9 cellular contexts compared by ENCODE assay signal in the genomic region with DNA sequence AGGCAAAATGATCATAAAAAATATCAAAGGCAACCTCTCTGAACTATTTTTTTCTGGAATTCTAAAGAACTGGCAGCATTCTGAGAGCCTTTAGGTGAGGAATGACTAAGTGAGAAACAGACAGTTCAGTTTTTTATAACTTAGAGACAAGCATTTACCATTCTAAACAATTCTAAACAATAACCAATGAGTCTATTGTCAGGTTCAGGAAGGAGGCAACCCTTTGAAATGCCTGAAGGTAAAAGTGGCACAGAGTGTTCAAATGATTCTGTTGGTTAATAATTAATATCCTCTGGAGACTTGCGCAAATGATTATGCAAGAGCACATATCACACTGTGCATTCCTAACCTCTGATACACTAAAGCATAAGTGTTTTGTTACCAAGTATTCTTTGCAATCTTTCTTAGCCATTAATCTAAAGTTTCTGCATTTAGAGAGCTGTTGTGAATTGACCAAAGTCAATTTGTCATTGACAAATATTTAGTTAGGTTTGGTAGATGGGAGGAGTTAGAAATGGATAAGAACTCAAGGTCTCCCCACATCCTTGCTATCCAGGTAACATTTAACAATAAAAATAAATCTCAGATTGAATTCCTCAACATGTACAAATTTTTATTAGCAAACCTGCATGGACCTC. TPM values are rescaled to one million over a fixed set of nuclear protein-coding genes. Genes with fewer than 3 reads are reported as not detected.
DNase-seq lines count a peak whose midpoint lies in the region; ATAC-seq, FAIRE-seq and TF ChIP-seq lines count a peak whose summit lies in the region.
"Had no signal": no experiment of that assay in that cellular context is flagged by ENCODE, and none has a peak within 500 bp of the region (broad histone marks: within the 10 kb centered on the region; RNA-seq: fewer than 3 reads in every experiment).

No MANE protein-coding gene starts in this region.

- H2BK120ac ChIP-seq in IMR-90 (ENCODE audit: low read depth, low read length), result no peak overlapping the region; the same call in 1 of the 2 replicates

- peak; percentile 66 for ATAC-seq in IMR-90 (ENCODE audit: low read depth)
- peak; percentile 93 to 97 for ATAC-seq in lower lobe of right lung

- no peak overlapping the region for H3K9ac ChIP-seq in IMR-90 (ENCODE audit: low read depth, low read length)

- H3K27ac ChIP-seq in A673 (ENCODE audit: low read depth, low read length, poor library complexity, severe bottlenecking) (no peak overlapping the region), IMR-90 (ENCODE audit: insufficient read depth, low read length) (peak overlapping the region; percentile 13; the same call in 1 of the 2 replicates), lower lobe of right lung (peak overlapping the region; percentile 61), vagina (no peak overlapping the region)

- H3K36me3 ChIP-seq in A673 (ENCODE audit: insufficient read depth, low read length, poor library complexity, severe bottlenecking) (no peaks in the 10 kb centered on the region), IMR-90 (ENCODE audit: control insufficient read depth, insufficient read depth, low read length) (no peaks in the 10 kb centered on the region), lower lobe of right lung (no peaks in the 10 kb centered on the region), vagina (no peaks in the 10 kb centered on the region)

- TF ChIP-seq CTCF in A673 (conservative IDR thresholded peaks at IDR 0.05; ENCODE audit: low read depth, low read length) (no peak), IMR-90 (conservative IDR thresholded peaks at IDR 0.05; ENCODE audit: low read depth, low read length) (no peak), lower lobe of right lung (IDR thresholded peaks at IDR 0.05) (no peak), vagina (IDR thresholded peaks at IDR 0.05) (no peak)

- H3K56ac ChIP-seq in IMR-90 (ENCODE audit: extremely low read depth, insufficient read depth, low read length), result no peak overlapping the region

- in situ Hi-C loops in IMR-90 (cut with MboI; ENCODE audit: low sequenced_read_pairs), result no loop called here

- peak; percentile 91 for FAIRE-seq in colon (lab: Jason Lieb, UNC)

- no peak for TF ChIP-seq RAD21 in IMR-90 (IDR thresholded peaks at IDR 0.05; ENCODE audit: low read length)

- no peaks in the 10 kb centered on the region for H3K79me1 ChIP-seq in IMR-90 (ENCODE audit: low read depth in 1 of 2, low read length in 2 of 2)

- H2BK15ac ChIP-seq in IMR-90 (ENCODE audit: low read depth, low read length), result no peak overlapping the region

- H3K4me1 Mint-ChIP-seq in activated T-cell treated with anti-CD3 and anti-CD28 coated beads, Interleukin-2, amount 50 U/mL, for 24 hours (ENCODE audit: low read depth), result peaks cover 38% of the 10 kb centered on the region

- peak overlapping the region; percentile 51; the same call in 1 of the 2 replicates for H4K5ac ChIP-seq in IMR-90 (ENCODE audit: low read depth, low read length)

- no peak overlapping the region for H2AK5ac ChIP-seq in IMR-90 (ENCODE audit: low read depth, low read length)

- H3K4me2 ChIP-seq in IMR-90 (ENCODE audit: low read depth, low read length), result peak overlapping the region; percentile 48

- no peak overlapping the region for H3K4ac ChIP-seq in IMR-90 (ENCODE audit: low read depth, low read length)

- H4K91ac ChIP-seq in IMR-90 (ENCODE audit: insufficient read depth, low read depth, low read length), result no peak overlapping the region

- intact Hi-C loops in A673 (cut with micrococcal nuclease; ENCODE audit: unreplicated experiment) (no loop called here), IMR-90 (cut with micrococcal nuclease) (no loop called here), lower lobe of right lung (cut with DNase I) (no loop called here), vagina (cut with DNase I) (no loop called here)

- dilution Hi-C loops in IMR-90 (cut with HindIII; ENCODE audit: low sequenced_read_pairs, unreplicated experiment), result no loop called here

- H2AFZ ChIP-seq in IMR-90 (replicated peaks; ENCODE audit: low read length, poor library complexity), result no peak overlapping the region

- WGBS in IMR-90 (ENCODE audit: extremely low coverage in 2 of 2, insufficient read length in 1 of 2), 2 experiments, result no CpG with 5 or more reads among the region's 1 CpG

- peak overlapping the region; percentile 37 for H2BK5ac ChIP-seq in IMR-90 (ENCODE audit: low read depth, low read length, poor library complexity, severe bottlenecking)

- H2AK9ac ChIP-seq in IMR-90 (replicated peaks; ENCODE audit: low read depth, low read length, poor library complexity), result no peak overlapping the region

- no peak overlapping the region; a peak in 1 of 4 replicates for H4K8ac ChIP-seq in IMR-90 (ENCODE audit: low read depth in 2 of 2, low read length in 2 of 2)

- H3K9me1 ChIP-seq in IMR-90 (ENCODE audit: insufficient read depth, low read length), result no peaks in the 10 kb centered on the region

- H3K4me3 ChIP-seq in A673 (ENCODE audit: low read depth, low read length, poor library complexity, severe bottlenecking), result no peak overlapping the region
- H3K4me3 ChIP-seq in IMR-90 (ENCODE audit: insufficient read depth, low read depth, low read length), result no peak overlapping the region
- no peak overlapping the region for H3K4me3 ChIP-seq in lower lobe of right lung
- H3K4me3 ChIP-seq in vagina, result no peak overlapping the region

- no peak overlapping the region for H3K27ac Mint-ChIP-seq in activated T-cell treated with anti-CD3 and anti-CD28 coated beads, Interleukin-2, amount 50 U/mL, for 24 hours
- H3K27ac Mint-ChIP-seq: CD8-positive, alpha-beta memory T cell had no signal

- DNase-seq in A673 (ENCODE audit: low spot score), result peak; percentile 61
- DNase-seq in IMR-90, result peak; percentile 82
- no peak for DNase-seq in lower lobe of right lung
- no peak for DNase-seq in vagina (ENCODE audit: extremely low spot score in 2 of 2)
- no peak for DNase-seq in activated T-cell treated with anti-CD3 and anti-CD28 coated beads, Interleukin-2, amount 50 U/mL, for 24 hours
- no peak for DNase-seq in iPS-NIHi11 (ENCODE audit: low spot score)
- DNase-seq in GF-D8 (lab: John Stamatoyannopoulos, UW), result no peak
- DNase-seq: CD8-positive, alpha-beta memory T cell had no signal

- POLR2A ChIA-PET in A673 (lab: Charles Lee; ENCODE audit: low non-redundant PET) (no interaction called here), IMR-90 (lab: Charles Lee; ENCODE audit: unreplicated experiment) (no interaction called here)

- BruUV-seq in A673 (replicated peaks; lab: Mats Ljungman, UMichigan), result no TSS peak
- no TSS peak for BruUV-seq in IMR-90 (replicated peaks; lab: Mats Ljungman, UMichigan)

- H3K14ac ChIP-seq in IMR-90 (replicated peaks; ENCODE audit: low read depth, low read length), result no peak overlapping the region

- H3K27me3 ChIP-seq in A673 (replicated peaks; ENCODE audit: insufficient read depth, low read depth, low read length, poor library complexity) (no peaks in the 10 kb centered on the region), IMR-90 (ENCODE audit: control insufficient read depth, insufficient read depth, low read length) (no peaks in the 10 kb centered on the region), lower lobe of right lung (ENCODE audit: low read depth) (no peaks in the 10 kb centered on the region), vagina (no peaks in the 10 kb centered on the region)

- no peaks in the 10 kb centered on the region for H3K27me3 Mint-ChIP-seq in activated T-cell treated with anti-CD3 and anti-CD28 coated beads, Interleukin-2, amount 50 U/mL, for 24 hours
- H3K27me3 Mint-ChIP-seq: CD8-positive, alpha-beta memory T cell had no signal

- no peak overlapping the region for H3K4me3 Mint-ChIP-seq in activated T-cell treated with anti-CD3 and anti-CD28 coated beads, Interleukin-2, amount 50 U/mL, for 24 hours
- H3K4me3 Mint-ChIP-seq: CD8-positive, alpha-beta memory T cell had no signal

- H3K4me1 ChIP-seq in A673 (ENCODE audit: insufficient read depth, low read length, poor library complexity, severe bottlenecking), result peaks cover 14% of the 10 kb centered on the region
- peaks cover 8% of the 10 kb centered on the region for H3K4me1 ChIP-seq in IMR-90 (ENCODE audit: control insufficient read depth, insufficient read depth, low read length)
- H3K4me1 ChIP-seq in lower lobe of right lung, result peaks cover 35% of the 10 kb centered on the region
- H3K4me1 ChIP-seq in vagina, result peaks cover 14% of the 10 kb centered on the region

- H3K9me3 Mint-ChIP-seq in activated T-cell treated with anti-CD3 and anti-CD28 coated beads, Interleukin-2, amount 50 U/mL, for 24 hours, result peaks cover 6% of the 10 kb centered on the region

- H3K9me3 ChIP-seq in A673 (ENCODE audit: low read depth, low read length, poor library complexity, severe bottlenecking) (no peaks in the 10 kb centered on the region), IMR-90 (ENCODE audit: control insufficient read depth, insufficient read depth, low read length) (no peaks in the 10 kb centered on the region), lower lobe of right lung (no peaks in the 10 kb centered on the region), vagina (no peaks in the 10 kb centered on the region)

- H3K36me3 Mint-ChIP-seq in activated T-cell treated with anti-CD3 and anti-CD28 coated beads, Interleukin-2, amount 50 U/mL, for 24 hours (ENCODE audit: low read depth), result no peaks in the 10 kb centered on the region

- peak overlapping the region; percentile 85 for H3K18ac ChIP-seq in IMR-90 (ENCODE audit: low read depth, low read length)

- H2BK20ac ChIP-seq in IMR-90 (ENCODE audit: low read depth, low read length), result no peak overlapping the region

- no peaks in the 10 kb centered on the region for H4K20me1 ChIP-seq in IMR-90 (ENCODE audit: insufficient read depth, low read length)

- no peak for TF ChIP-seq POLR2A in IMR-90 (IDR thresholded peaks at IDR 0.05; ENCODE audit: low read depth, low read length)
- TF ChIP-seq POLR2A in vagina (IDR thresholded peaks at IDR 0.05), result no peak

- CTCF ChIA-PET in A673 (lab: Charles Lee), result no interaction called here
- CTCF ChIA-PET in IMR-90 (lab: Yijun Ruan, JAX), result no interaction called here

- H3K23ac ChIP-seq in IMR-90 (ENCODE audit: low read depth, low read length), result no peak overlapping the region

TF ChIP-seq in IMR-90, 13 proteins besides CTCF, POLR2A, EP300 and RAD21 (continues in another document):
- TF ChIP-seq RCOR1 (IDR thresholded peaks at IDR 0.05; ENCODE audit: insufficient replicate concordance, low read length) (no peak), FOS (IDR thresholded peaks at IDR 0.05; ENCODE audit: low read depth, low read length) (peak; percentile 62; the same call in 1 of the 2 replicates), MAZ (IDR thresholded peaks at IDR 0.05; ENCODE audit: borderline replicate concordance, low read depth, low read length) (no peak), CEBPB (IDR thresholded peaks at IDR 0.05; ENCODE audit: low read depth, low read length) (peak; percentile 98), MAFK (IDR thresholded peaks at IDR 0.05; ENCODE audit: low read depth, low read length) (no peak), BHLHE40 (IDR thresholded peaks at IDR 0.05; ENCODE audit: low read depth, low read length) (peak; percentile 13; the same call in 1 of the 2 replicates)

RNA-seq across cellular contexts. Expression of gene TGFBR2, which starts 9.2 kb away (rescaled TPM):
- 16.1 TPM in 2 replicates for total RNA-seq in A673 (2021)
- total RNA-seq in IMR-90 (2012; rRNA removed), result 87.5 and 89.7 TPM in 2 replicates
- 58.1 and 63.7 TPM in 2 replicates for polyA plus RNA-seq in IMR-90 (2012; rRNA removed)
- 34.9 and 52.0 TPM in 2 replicates for polyA plus RNA-seq in IMR-90 (2012; cell fraction: cytosol; rRNA removed)
- 17.3 and 35.9 TPM in 2 replicates for polyA plus RNA-seq in IMR-90 (2012; cell fraction: nucleus; rRNA removed; ENCODE audit: low replicate concordance)
- 289 TPM for total RNA-seq in lower lobe of right lung
- 176 TPM for total RNA-seq in vagina

Comparison
In these comparisons a context has a peak if more than half of its experiments do, and no peak if none do; other contexts are left out.
1. DNase-seq: peak in A673 (single experiment) and IMR-90 (single experiment); none in lower lobe of right lung (single experiment), vagina (0 of 2), activated T-cell treated with anti-CD3 and anti-CD28 coated beads, Interleukin-2, amount 50 U/mL, for 24 hours (single experiment), iPS-NIHi11 (single experiment) and GF-D8 (single experiment).
2. H3K27ac ChIP-seq: peak in IMR-90 (single experiment) and lower lobe of right lung (single experiment); none in A673 (single experiment) and vagina (single experiment).